ENCODE assay signal across 11 cellular contexts in genomic region chr2:30178618-30179404, GRCh38. TPM values are rescaled to one million over a fixed set of nuclear protein-coding genes. Genes with fewer than 3 reads are reported as not detected.
A peak's percentile ranks its signal among the peaks of the same experiment; 100 is the strongest.
DNase-seq lines count a peak whose midpoint lies in the region; ATAC-seq and TF ChIP-seq lines count a peak whose summit lies in the region.
"Had no signal": no experiment of that assay in that cellular context is flagged by ENCODE, and none has a peak within 500 bp of the region (broad histone marks: within the 10 kb centered on the region; RNA-seq: fewer than 3 reads in every experiment).

No MANE protein-coding gene starts in this region.

- WGBS in upper lobe of left lung, 2 donors, result 61 to 62% methylated on average over 11 of the region's 11 CpGs

- H3K4me3 Mint-ChIP-seq in nephron progenitor cell, result no peak overlapping the region
- H3K4me3 Mint-ChIP-seq: activated T-helper 17 cell treated with anti-CD3 and anti-CD28 coated beads, Interleukin-2, amount 50 U/mL, for 72 hours had no signal

- ATAC-seq in lower lobe of right lung (peak; percentile 76 to 77), upper lobe of left lung (ENCODE audit: low FRiP score in 2 of 2) (peak; percentile 83 to 89)
- ATAC-seq: activated T-helper 17 cell treated with anti-CD3 and anti-CD28 coated beads, Interleukin-2, amount 50 U/mL, for 72 hours had no signal

- no peak for TF ChIP-seq CTCF in epithelial cell of esophagus (IDR thresholded peaks at IDR 0.05; ENCODE audit: insufficient read depth, low read depth, low read length, missing control alignments)
- TF ChIP-seq CTCF in lower lobe of right lung (IDR thresholded peaks at IDR 0.05), result no peak
- no peak for TF ChIP-seq CTCF in upper lobe of left lung (IDR thresholded peaks at IDR 0.05)
- TF ChIP-seq CTCF in nephron progenitor cell (IDR thresholded peaks at IDR 0.05), result no peak

- H3K27ac ChIP-seq in lower lobe of right lung (peak overlapping the region; percentile 67), upper lobe of left lung (peak overlapping the region; percentile 53 to 76 (median 65))
- H3K27ac ChIP-seq: 22Rv1 had no signal

- no peaks in the 10 kb centered on the region for H3K36me3 Mint-ChIP-seq in nephron progenitor cell (ENCODE audit: low read depth)

- H3K9me3 ChIP-seq in lower lobe of right lung, result no peaks in the 10 kb centered on the region
- H3K9me3 ChIP-seq in upper lobe of left lung, result no peaks in the 10 kb centered on the region

- H3K36me3 ChIP-seq in lower lobe of right lung (no peaks in the 10 kb centered on the region), upper lobe of left lung (no peaks in the 10 kb centered on the region)

- peak; percentile 6 for DNase-seq in DMS79 treated with DMSO at 0.1 percent for 48 hours (lab: John Stamatoyannopoulos, UW)
- no peak for DNase-seq in DMS79 (lab: John Stamatoyannopoulos, UW)
- peak; percentile 71 for DNase-seq in epithelial cell of esophagus (ENCODE audit: low read depth)
- no peak for DNase-seq in lower lobe of right lung
- DNase-seq in upper lobe of left lung, result peak in 1 of 2 donors; percentile 47
- no peak for DNase-seq in NCI-H187 (lab: John Stamatoyannopoulos, UW)
- no peak for DNase-seq in middle frontal gyrus (ENCODE audit: extremely low spot score, low spot score)
- no peak for DNase-seq in nephron progenitor cell
- DNase-seq: NCI-H226 had no signal

- H3K4me1 ChIP-seq in lower lobe of right lung (peaks cover 13% of the 10 kb centered on the region), upper lobe of left lung (peaks cover 0 to 13% (median 11%) of the 10 kb centered on the region in 4 donors)

- peak; percentile 52 to 92 (median 88) for TF ChIP-seq EP300 in upper lobe of left lung (IDR thresholded peaks at IDR 0.05)

- no peak overlapping the region for H3K27ac Mint-ChIP-seq in nephron progenitor cell
- H3K27ac Mint-ChIP-seq: activated T-helper 17 cell treated with anti-CD3 and anti-CD28 coated beads, Interleukin-2, amount 50 U/mL, for 72 hours had no signal

- H3K4me3 ChIP-seq in epithelial cell of esophagus (ENCODE audit: low read length), result no peak overlapping the region
- H3K4me3 ChIP-seq in lower lobe of right lung, result no peak overlapping the region
- H3K4me3 ChIP-seq in upper lobe of left lung, result no peak overlapping the region

- no peaks in the 10 kb centered on the region for H3K9me3 Mint-ChIP-seq in nephron progenitor cell
- H3K9me3 Mint-ChIP-seq: activated T-helper 17 cell treated with anti-CD3 and anti-CD28 coated beads, Interleukin-2, amount 50 U/mL, for 72 hours had no signal

- intact Hi-C loops in lower lobe of right lung (cut with DNase I), result no loop called here

- H3K27me3 ChIP-seq in lower lobe of right lung (ENCODE audit: low read depth), result no peaks in the 10 kb centered on the region
- H3K27me3 ChIP-seq in upper lobe of left lung, result no peaks in the 10 kb centered on the region

- peaks cover 11% of the 10 kb centered on the region for H3K27me3 Mint-ChIP-seq in nephron progenitor cell (ENCODE audit: low read depth, poor library complexity)
- H3K27me3 Mint-ChIP-seq: activated T-helper 17 cell treated with anti-CD3 and anti-CD28 coated beads, Interleukin-2, amount 50 U/mL, for 72 hours had no signal

- no peaks in the 10 kb centered on the region for H3K4me1 Mint-ChIP-seq in nephron progenitor cell
- H3K4me1 Mint-ChIP-seq: activated T-helper 17 cell treated with anti-CD3 and anti-CD28 coated beads, Interleukin-2, amount 50 U/mL, for 72 hours had no signal

- TF ChIP-seq POLR2A in upper lobe of left lung (IDR thresholded peaks at IDR 0.05), result no peak

RNA-seq across cellular contexts. Expression of gene YPEL5, which starts 32.0 kb away (rescaled TPM):
- 98.0 TPM for total RNA-seq in lower lobe of right lung
- 100 to 1,000 TPM in 2 of 6 donors, 10 to 100 TPM in 4; 51.9 to 107 (median 85.8) TPM for total RNA-seq in upper lobe of left lung

RNA-seq across cellular contexts. Expression of gene LBH, which starts 52.5 kb away (rescaled TPM):
- total RNA-seq in lower lobe of right lung (137 TPM), upper lobe of left lung (100 to 1,000 TPM in 4 of 6 donors, 10 to 100 TPM in 2; 45.6 to 270 (median 154) TPM)

Comparison
In these comparisons a context has a peak if more than half of its experiments do, and no peak if none do; other contexts are left out.
1. DNase-seq: peak in DMS79 treated with DMSO at 0.1 percent for 48 hours (single experiment) and epithelial cell of esophagus (single experiment); none in DMS79 (single experiment), lower lobe of right lung (single experiment), NCI-H187 (0 of 2), middle frontal gyrus (single experiment) and nephron progenitor cell (single experiment).